1 cellular context compared by ENCODE assay signal in genomic region chr7:1744296-1745017, GRCh38.
TF ChIP-seq lines count a peak whose summit lies in the region.

No MANE protein-coding gene starts in this region.

TF ChIP-seq in H1, 55 proteins besides CTCF, POLR2A, EP300 and RAD21:
- TF ChIP-seq SUZ12 (IDR thresholded peaks at IDR 0.05; ENCODE audit: low read length) (no peak), NANOG (IDR thresholded peaks at IDR 0.05; ENCODE audit: insufficient read depth, low read depth, low read length, poor library complexity, severe bottlenecking) (no peak), CBX5 (IDR thresholded peaks at IDR 0.05; ENCODE audit: low read depth, low read length) (no peak), KDM5A (IDR thresholded peaks at IDR 0.05; ENCODE audit: low read length) (no peak), CHD1 (IDR thresholded peaks at IDR 0.05; ENCODE audit: low read depth, low read length) (no peak), CHD7 (IDR thresholded peaks at IDR 0.05; ENCODE audit: insufficient replicate concordance, low read length) (no peak), NRF1 (IDR thresholded peaks at IDR 0.05; ENCODE audit: low read depth, low read length) (no peak), EZH2 (IDR thresholded peaks at IDR 0.05; ENCODE audit: low read depth, low read length, severe bottlenecking) (no peak), SAP30 (IDR thresholded peaks at IDR 0.05; ENCODE audit: insufficient read depth, insufficient replicate concordance, low read length) (no peak), SRF (IDR thresholded peaks at IDR 0.05; ENCODE audit: low read depth, low read length) (no peak), FOSL1 (IDR thresholded peaks at IDR 0.05; ENCODE audit: insufficient read depth, low read depth, low read length) (no peak), POU5F1 (IDR thresholded peaks at IDR 0.05; ENCODE audit: low read depth, low read length) (no peak), CTBP2 (IDR thresholded peaks at IDR 0.05; ENCODE audit: borderline replicate concordance, insufficient read depth, insufficient read length, low read length) (no peak)
TF ChIP-seq in H1: peak in this region for 0.
